17 cellular contexts compared by ENCODE assay signal in genomic region chr3:141557961-141558706, GRCh38.
DNase-seq lines count a peak whose midpoint lies in the region; ATAC-seq, FAIRE-seq and TF ChIP-seq lines count a peak whose summit lies in the region.
"Had no signal": no experiment of that assay in that cellular context is flagged by ENCODE, and none has a peak within 500 bp of the region (broad histone marks: within the 10 kb centered on the region; RNA-seq: fewer than 3 reads in every experiment).

No MANE protein-coding gene starts in this region.

- peak overlapping the region; percentile 72; the same call in 2 of the 3 replicates for H3K27ac ChIP-seq in K562 (ENCODE audit: extremely low read depth, low read depth, low read length)
- H3K27ac ChIP-seq in left ventricle myocardium inferior (replicated peaks) = no peak overlapping the region
- H3K27ac ChIP-seq: adrenal gland, psoas muscle had no signal

- peak overlapping the region; percentile 42; the same call in 1 of the 2 replicates for H2AFZ ChIP-seq in K562 (ENCODE audit: low read depth, low read length)

- H3K79me2 ChIP-seq in K562 (ENCODE audit: control insufficient read depth, insufficient read depth, low read length) = no peaks in the 10 kb centered on the region

- no peak overlapping the region for H3K4me3 ChIP-seq in K562
- no peak overlapping the region for H3K4me3 ChIP-seq in left ventricle myocardium inferior
- H3K4me3 ChIP-seq: adrenal gland, psoas muscle had no signal

- peak overlapping the region; percentile 40; the same call in 1 of the 2 replicates for H3K4me2 ChIP-seq in K562 (ENCODE audit: insufficient read depth, low read length)

- TF ChIP-seq POLR2A in K562 (conservative IDR thresholded peaks at IDR 0.05) = no peak

- in situ Hi-C loops in K562 (cut with MboI) = loop anchor here (5.0 kb wide), 1 partner anchor 96 kb away; no protein-coding TSS in a partner anchor

- H3K9me3 ChIP-seq in K562 (replicated peaks; ENCODE audit: control insufficient read depth, insufficient read depth, low read depth, low read length) = no peaks in the 10 kb centered on the region
- H3K9me3 ChIP-seq in left ventricle myocardium inferior (replicated peaks) = no peaks in the 10 kb centered on the region
- H3K9me3 ChIP-seq: adrenal gland, BE2C, psoas muscle had no signal

- DNase-seq in HEK293T (ENCODE audit: extremely low spot score) = no peak
- peak; percentile 83 to 97 for DNase-seq in NOMO-1 (lab: John Stamatoyannopoulos, UW; ENCODE audit: unreplicated experiment in 2 of 2)
- peak in 2 of 4 experiments; percentile 47 to 72 for DNase-seq in K562 (ENCODE audit: extremely low read depth in 1 of 4, low spot score in 3 of 4)
- no peak for DNase-seq in sciatic nerve (ENCODE audit: low spot score)
- DNase-seq in left ventricle myocardium inferior = no peak
- DNase-seq in NCI-H2029 treated with DMSO at 0.1 percent for 48 hours (lab: John Stamatoyannopoulos, UW) = no peak
- DNase-seq: activated CD4-positive, alpha-beta T cell treated with anti-CD3 and anti-CD28 coated beads, Interleukin-2, amount 50 U/mL, for 1 hour; activated T-cell treated with anti-CD3 and anti-CD28 coated beads, Interleukin-2, amount 50 U/mL, for 48 hours; BE2C; glutamatergic neuron; NCI-H1092; NCI-H446; psoas muscle had no signal

- CTCF ChIA-PET in HEK293T (lab: Yijun Ruan, JAX) = interaction anchor here (0.5 to 1.7 kb wide), 2 partner anchors 99 to 368 kb away, joined by 4 to 5 read pairs; no protein-coding TSS in a partner anchor
- CTCF ChIA-PET in K562 (lab: Yijun Ruan, JAX; ENCODE audit: low intra/inter-chr PET ratio) = interaction anchor here (2.1 kb wide), 1 partner anchor 98 kb away, joined by 12 read pairs; no protein-coding TSS in a partner anchor

- WGBS in K562 (ENCODE audit: insufficient coverage, low coverage, missing lambda C conversion rate) = 1% methylated on average over 4 of the region's 4 CpGs

- TF ChIP-seq RAD21 in K562 (CRISPR knock-in tag; conservative IDR thresholded peaks at IDR 0.05 in 1 of 2, IDR thresholded peaks at IDR 0.05 in 1 of 2) = no peak; a peak in 1 of 4 replicates

- H3K36me3 ChIP-seq in K562 (ENCODE audit: control insufficient read depth, insufficient read depth, low read length) = peaks cover 28% of the 10 kb centered on the region; the same call in 2 of the 3 replicates
- H3K36me3 ChIP-seq in left ventricle myocardium inferior = peaks cover 26% of the 10 kb centered on the region
- H3K36me3 ChIP-seq: adrenal gland, BE2C had no signal

- peak; percentile 96 for ATAC-seq in K562
- ATAC-seq in sciatic nerve = peak; percentile 55
- no peak for ATAC-seq in GM19467 (IDR thresholded peaks at IDR 0.05; ENCODE audit: unreplicated experiment)
- no peak for ATAC-seq in HG02852 (IDR thresholded peaks at IDR 0.05; ENCODE audit: unreplicated experiment)
- ATAC-seq: psoas muscle had no signal

- H3K9me1 ChIP-seq in K562 (ENCODE audit: control insufficient read depth, insufficient read depth, low read length) = no peaks in the 10 kb centered on the region

- H3K9ac ChIP-seq in K562 (ENCODE audit: insufficient read depth in 1 of 2, low read depth in 2 of 2, low read length in 2 of 2) = peak overlapping the region in 1 of 2 experiments; percentile 40; a peak in 1 of 4 replicates

- intact Hi-C loops in K562 (cut with micrococcal nuclease) = loop anchor here (1.0 kb wide), 1 partner anchor 84 kb away; no protein-coding TSS in a partner anchor
- intact Hi-C loops in sciatic nerve (cut with DNase I) = no loop called here
- intact Hi-C loops in left ventricle myocardium inferior (cut with micrococcal nuclease) = no loop called here

- TF ChIP-seq CTCF in K562 (IDR thresholded peaks at IDR 0.05 in 2 of 3, conservative IDR thresholded peaks at IDR 0.05 in 1 of 3; ENCODE audit: insufficient read depth in 2 of 3, low read depth in 1 of 3, low read length in 3 of 3) (no peak), left ventricle myocardium inferior (IDR thresholded peaks at IDR 0.05; ENCODE audit: borderline replicate concordance) (no peak)

- peak; percentile 67 for FAIRE-seq in K562 (lab: Jason Lieb, UNC)
- FAIRE-seq: keratinocyte had no signal

- no TSS peak for BruUV-seq in K562 (replicated peaks; lab: Mats Ljungman, UMichigan)

- TF ChIP-seq EP300 in K562 (IDR thresholded peaks at IDR 0.05; ENCODE audit: low read length) = peak; percentile 59; the same call in 1 of the 2 replicates

- POLR2A ChIA-PET in HEK293T (lab: Yijun Ruan, JAX) (interaction anchor here (2.8 kb wide), 1 partner anchor 70 kb away, joined by 12 read pairs; no protein-coding TSS in a partner anchor), K562 (lab: Yijun Ruan, JAX) (interaction anchor here (0.7 to 2.1 kb wide), 7 partner anchors 9 to 466 kb away, joined by 3 to 11 read pairs (median 3); no protein-coding TSS in a partner anchor)

- no peaks in the 10 kb centered on the region for H4K20me1 ChIP-seq in K562 (replicated peaks; ENCODE audit: control insufficient read depth, insufficient read depth, low read length)

- no peaks in the 10 kb centered on the region for H3K27me3 ChIP-seq in K562 (ENCODE audit: control insufficient read depth in 2 of 2, insufficient read depth in 2 of 2, low read length in 2 of 2)
- H3K27me3 ChIP-seq in left ventricle myocardium inferior (ENCODE audit: low read depth) = no peaks in the 10 kb centered on the region
- H3K27me3 ChIP-seq: adrenal gland, BE2C had no signal

- peaks cover 10 to 21% of the 10 kb centered on the region in 2 experiments for H3K4me1 ChIP-seq in K562 (replicated peaks in 1 of 2; ENCODE audit: control insufficient read depth in 2 of 2, insufficient read depth in 2 of 2, low read length in 2 of 2)
- peaks cover under 1% of the 10 kb centered on the region for H3K4me1 ChIP-seq in left ventricle myocardium inferior
- H3K4me1 ChIP-seq: psoas muscle had no signal

TF ChIP-seq in HEK293T, 16 proteins besides CTCF, POLR2A, EP300 and RAD21:
- TF ChIP-seq PKNOX1 (IDR thresholded peaks at IDR 0.05) (peak; percentile 94), NFRKB (IDR thresholded peaks at IDR 0.05) (no peak)

TF ChIP-seq in K562, 482 proteins besides CTCF, POLR2A, EP300 and RAD21 (continues in another document):
- TF ChIP-seq FUS (optimal IDR thresholded peaks at IDR 0.05; ENCODE audit: low read depth, low read length) (no peak), ZKSCAN3 (CRISPR knock-in tag; IDR thresholded peaks at IDR 0.05) (no peak), TCFL5 (CRISPR knock-in tag; conservative IDR thresholded peaks at IDR 0.05) (no peak)

Comparison
In these comparisons a context has a peak if more than half of its experiments do, and no peak if none do; other contexts are left out.
1. DNase-seq: peak in NOMO-1 (2 of 2); none in HEK293T (single experiment), sciatic nerve (single experiment), left ventricle myocardium inferior (single experiment) and NCI-H2029 treated with DMSO at 0.1 percent for 48 hours (single experiment).
2. ATAC-seq: peak in K562 (single experiment) and sciatic nerve (single experiment); none in GM19467 (single experiment) and HG02852 (single experiment).